In the genomic region with DNA sequence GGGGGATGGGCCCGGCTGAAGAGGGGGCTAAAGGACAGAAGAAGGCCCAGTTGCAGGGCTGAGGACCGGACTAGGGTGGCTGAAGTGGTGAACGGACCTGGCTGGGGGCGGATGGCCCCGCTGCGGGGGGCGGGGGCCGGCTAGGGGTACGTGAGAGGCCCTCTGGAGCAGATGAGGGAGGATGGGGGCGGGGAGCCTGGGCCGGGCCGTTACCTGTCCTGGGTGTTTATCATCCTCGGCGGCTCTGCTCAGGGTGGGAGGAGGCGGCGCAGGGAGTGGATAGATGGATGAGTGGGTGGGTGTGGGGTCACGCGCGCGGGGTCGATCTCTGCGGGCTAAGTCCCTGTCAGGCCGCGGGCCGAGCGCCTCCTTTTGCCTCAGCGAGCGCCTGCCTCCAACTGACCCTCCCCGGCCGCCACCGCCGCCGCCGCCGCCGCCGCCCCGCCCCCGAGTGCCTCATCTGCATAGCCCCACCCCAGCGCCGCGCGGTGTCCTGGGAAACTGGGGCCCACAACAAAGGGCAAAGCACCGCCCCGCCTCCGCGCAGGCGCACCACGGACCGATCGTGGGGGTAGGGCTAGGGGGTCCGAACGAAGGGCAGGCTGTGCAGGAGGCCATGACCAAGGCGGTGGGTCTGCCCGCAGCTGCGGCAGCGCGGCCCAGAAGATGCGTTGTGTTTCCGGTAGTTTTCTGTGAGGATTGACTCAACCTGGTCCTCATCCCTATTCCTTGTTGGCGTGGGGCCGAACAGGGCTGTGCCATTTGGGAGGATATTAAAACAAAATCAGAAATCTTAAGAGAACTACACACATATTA, we compare ENCODE assay signal across 1 cellular context.
A peak's percentile ranks its signal among the peaks of the same experiment; 100 is the strongest.
TF ChIP-seq lines count a peak whose summit lies in the region.

No MANE protein-coding gene starts in this region.

TF ChIP-seq in SK-N-SH, 30 proteins besides CTCF, POLR2A, EP300 and RAD21 (continued from another document):
- TF ChIP-seq FOXJ3 (CRISPR knock-in tag; IDR thresholded peaks at IDR 0.05) (no peak), JUND (IDR thresholded peaks at IDR 0.05) (no peak), FOXM1 (IDR thresholded peaks at IDR 0.05; ENCODE audit: low read depth) (no peak), RXRA (IDR thresholded peaks at IDR 0.05; ENCODE audit: borderline replicate concordance, low read depth) (no peak), GABPA (IDR thresholded peaks at IDR 0.05; ENCODE audit: low read depth) (no peak), GATA2 (CRISPR knock-in tag; IDR thresholded peaks at IDR 0.05) (no peak), MXI1 (IDR thresholded peaks at IDR 0.05; ENCODE audit: low read depth, low read length) (peak; percentile 43), RCOR1 (IDR thresholded peaks at IDR 0.05; ENCODE audit: low read length) (no peak), MEF2A (IDR thresholded peaks at IDR 0.05; ENCODE audit: borderline replicate concordance, low read depth) (no peak), TCF12 (IDR thresholded peaks at IDR 0.05) (no peak), NRF1 (IDR thresholded peaks at IDR 0.05; ENCODE audit: low read depth, low read length) (peak; percentile 88), YY1 (IDR thresholded peaks at IDR 0.05; ENCODE audit: low read depth) (no peak), CHD2 (IDR thresholded peaks at IDR 0.05; ENCODE audit: low read length, partially characterized antibody) (peak; percentile 88), SMC3 (IDR thresholded peaks at IDR 0.05; ENCODE audit: low read depth, low read length) (no peak)
- TF ChIP-seq, protein P1, sequence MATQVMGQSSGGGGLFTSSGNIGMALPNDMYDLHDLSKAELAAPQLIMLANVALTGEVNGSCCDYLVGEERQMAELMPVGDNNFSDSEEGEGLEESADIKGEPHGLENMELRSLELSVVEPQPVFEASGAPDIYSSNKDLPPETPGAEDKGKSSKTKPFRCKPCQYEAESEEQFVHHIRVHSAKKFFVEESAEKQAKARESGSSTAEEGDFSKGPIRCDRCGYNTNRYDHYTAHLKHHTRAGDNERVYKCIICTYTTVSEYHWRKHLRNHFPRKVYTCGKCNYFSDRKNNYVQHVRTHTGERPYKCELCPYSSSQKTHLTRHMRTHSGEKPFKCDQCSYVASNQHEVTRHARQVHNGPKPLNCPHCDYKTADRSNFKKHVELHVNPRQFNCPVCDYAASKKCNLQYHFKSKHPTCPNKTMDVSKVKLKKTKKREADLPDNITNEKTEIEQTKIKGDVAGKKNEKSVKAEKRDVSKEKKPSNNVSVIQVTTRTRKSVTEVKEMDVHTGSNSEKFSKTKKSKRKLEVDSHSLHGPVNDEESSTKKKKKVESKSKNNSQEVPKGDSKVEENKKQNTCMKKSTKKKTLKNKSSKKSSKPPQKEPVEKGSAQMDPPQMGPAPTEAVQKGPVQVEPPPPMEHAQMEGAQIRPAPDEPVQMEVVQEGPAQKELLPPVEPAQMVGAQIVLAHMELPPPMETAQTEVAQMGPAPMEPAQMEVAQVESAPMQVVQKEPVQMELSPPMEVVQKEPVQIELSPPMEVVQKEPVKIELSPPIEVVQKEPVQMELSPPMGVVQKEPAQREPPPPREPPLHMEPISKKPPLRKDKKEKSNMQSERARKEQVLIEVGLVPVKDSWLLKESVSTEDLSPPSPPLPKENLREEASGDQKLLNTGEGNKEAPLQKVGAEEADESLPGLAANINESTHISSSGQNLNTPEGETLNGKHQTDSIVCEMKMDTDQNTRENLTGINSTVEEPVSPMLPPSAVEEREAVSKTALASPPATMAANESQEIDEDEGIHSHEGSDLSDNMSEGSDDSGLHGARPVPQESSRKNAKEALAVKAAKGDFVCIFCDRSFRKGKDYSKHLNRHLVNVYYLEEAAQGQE (IDR thresholded peaks at IDR 0.05; ENCODE audit: low read depth, low read length): 0 out of 2 replicates have a peak, but pooled peaks have one; percentile 45
- TF ChIP-seq, protein P2, sequence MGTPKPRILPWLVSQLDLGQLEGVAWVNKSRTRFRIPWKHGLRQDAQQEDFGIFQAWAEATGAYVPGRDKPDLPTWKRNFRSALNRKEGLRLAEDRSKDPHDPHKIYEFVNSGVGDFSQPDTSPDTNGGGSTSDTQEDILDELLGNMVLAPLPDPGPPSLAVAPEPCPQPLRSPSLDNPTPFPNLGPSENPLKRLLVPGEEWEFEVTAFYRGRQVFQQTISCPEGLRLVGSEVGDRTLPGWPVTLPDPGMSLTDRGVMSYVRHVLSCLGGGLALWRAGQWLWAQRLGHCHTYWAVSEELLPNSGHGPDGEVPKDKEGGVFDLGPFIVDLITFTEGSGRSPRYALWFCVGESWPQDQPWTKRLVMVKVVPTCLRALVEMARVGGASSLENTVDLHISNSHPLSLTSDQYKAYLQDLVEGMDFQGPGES (IDR thresholded peaks at IDR 0.05; ENCODE audit: low read depth, low read length): no peak
- TF ChIP-seq, protein P3, sequence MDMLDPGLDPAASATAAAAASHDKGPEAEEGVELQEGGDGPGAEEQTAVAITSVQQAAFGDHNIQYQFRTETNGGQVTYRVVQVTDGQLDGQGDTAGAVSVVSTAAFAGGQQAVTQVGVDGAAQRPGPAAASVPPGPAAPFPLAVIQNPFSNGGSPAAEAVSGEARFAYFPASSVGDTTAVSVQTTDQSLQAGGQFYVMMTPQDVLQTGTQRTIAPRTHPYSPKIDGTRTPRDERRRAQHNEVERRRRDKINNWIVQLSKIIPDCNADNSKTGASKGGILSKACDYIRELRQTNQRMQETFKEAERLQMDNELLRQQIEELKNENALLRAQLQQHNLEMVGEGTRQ (IDR thresholded peaks at IDR 0.05; ENCODE audit: borderline replicate concordance, low read depth, low read length): no peak
TF ChIP-seq in SK-N-SH: peak in this region for 6.
